In genomic region chr16:74666425-74667214, GRCh38 we compare ENCODE assay signal across 8 cellular contexts. TPM values are rescaled to one million over a fixed set of nuclear protein-coding genes. Genes with fewer than 3 reads are reported as not detected.
DNase-seq lines count a peak whose midpoint lies in the region; ATAC-seq lines count a peak whose summit lies in the region.

TSS of gene RFWD3 (minus strand) at chr16:74666877. CDS start at chr16:74661449, 5,428 bp downstream.

- H3K36me3 Mint-ChIP-seq in naive B cell, result peaks cover 0 to 13% of the 10 kb centered on the region in 2 donors
- H3K36me3 Mint-ChIP-seq in stimulated activated memory B cell treated with anti-CD40 and anti-IgM and Interleukin-4, amounts not matched to agents 10 μg/mL and 1 μg/mL and 100 μg/mL, for 72 hours, result peaks cover 24% of the 10 kb centered on the region

- ATAC-seq in GM21825 (IDR thresholded peaks at IDR 0.05; ENCODE audit: unreplicated experiment), result peak; percentile 99
- peak; percentile 99 for ATAC-seq in naive B cell (ENCODE audit: low read depth in 2 of 2)
- ATAC-seq in stimulated activated memory B cell treated with anti-CD40 and anti-IgM and Interleukin-4, amounts not matched to agents 10 μg/mL and 1 μg/mL and 100 μg/mL, for 72 hours, result peak; percentile 100

- peak within 1 kb of the TSS; percentile 82 to 97 (median 95) for H3K4me3 Mint-ChIP-seq in naive B cell
- peak within 1 kb of the TSS; percentile 89 for H3K4me3 Mint-ChIP-seq in stimulated activated memory B cell treated with anti-CD40 and anti-IgM and Interleukin-4, amounts not matched to agents 10 μg/mL and 1 μg/mL and 100 μg/mL, for 72 hours

- peak within 1 kb of the TSS; percentile 93 for H3K4me2 ChIP-seq in Karpas-422 (ENCODE audit: low read depth, low read length, poor library complexity, severe bottlenecking)

- peaks cover 33% of the 10 kb centered on the region; the same call in 1 of the 2 replicates for H3K36me3 ChIP-seq in Karpas-422 (ENCODE audit: insufficient read depth, low read length)

- peaks cover 20 to 40% (median 31%) of the 10 kb centered on the region in 3 donors for H3K4me1 Mint-ChIP-seq in naive B cell
- peaks cover 34% of the 10 kb centered on the region for H3K4me1 Mint-ChIP-seq in stimulated activated memory B cell treated with anti-CD40 and anti-IgM and Interleukin-4, amounts not matched to agents 10 μg/mL and 1 μg/mL and 100 μg/mL, for 72 hours

- peaks cover 50% of the 10 kb centered on the region for H3K79me2 ChIP-seq in Karpas-422 (ENCODE audit: low read length)

- H3K27ac Mint-ChIP-seq in naive B cell, result peak within 1 kb of the TSS; percentile 87 to 98 (median 94)
- peak within 1 kb of the TSS; percentile 92 for H3K27ac Mint-ChIP-seq in stimulated activated memory B cell treated with anti-CD40 and anti-IgM and Interleukin-4, amounts not matched to agents 10 μg/mL and 1 μg/mL and 100 μg/mL, for 72 hours

- H3K27me3 ChIP-seq in Karpas-422 (ENCODE audit: low read length), result no peaks in the 10 kb centered on the region

- H3K9me3 ChIP-seq in Karpas-422 (ENCODE audit: low read length), result no peaks in the 10 kb centered on the region; the same call in 1 of the 2 replicates

- peak within 1 kb of the TSS; percentile 69 for H3K27ac ChIP-seq in Karpas-422 (ENCODE audit: low read length)

- H3K4me3 ChIP-seq in Karpas-422 (ENCODE audit: low read length), result peak within 1 kb of the TSS; percentile 95

- no peaks in the 10 kb centered on the region for H3K27me3 Mint-ChIP-seq in naive B cell
- H3K27me3 Mint-ChIP-seq in stimulated activated memory B cell treated with anti-CD40 and anti-IgM and Interleukin-4, amounts not matched to agents 10 μg/mL and 1 μg/mL and 100 μg/mL, for 72 hours, result no peaks in the 10 kb centered on the region

- peak; percentile 88 for DNase-seq in DMS79 treated with DMSO at 0.1 percent for 48 hours (lab: John Stamatoyannopoulos, UW)
- peak; percentile 99 for DNase-seq in Karpas-422
- DNase-seq in RKO (ENCODE audit: low spot score), result peak; percentile 99
- peak; percentile 92 for DNase-seq in activated T-helper 1 cell treated with Interleukin-2 at 50 U/mL for 16 hours (ENCODE audit: low read depth)
- peak; percentile 98 for DNase-seq in fibroblast of gingiva (ENCODE audit: low read depth)
- DNase-seq in naive B cell, result peak; percentile 96

- peak within 1 kb of the TSS; percentile 94 for H3K9ac ChIP-seq in Karpas-422 (ENCODE audit: low read length)

- H4K20me1 ChIP-seq in Karpas-422 (ENCODE audit: insufficient read depth, low read depth, low read length), result peaks cover 19% of the 10 kb centered on the region; the same call in 1 of the 2 replicates

- H3K9me2 ChIP-seq in Karpas-422 (replicated peaks; ENCODE audit: insufficient read depth, low read length), result peaks cover 6% of the 10 kb centered on the region; the same call in 1 of the 2 replicates

- peaks cover 44% of the 10 kb centered on the region for H3K4me1 ChIP-seq in Karpas-422 (ENCODE audit: low read length)

- H2AFZ ChIP-seq in Karpas-422 (ENCODE audit: low read length), result peak within 1 kb of the TSS; percentile 84

- H3K9me3 Mint-ChIP-seq in naive B cell, result no peaks in the 10 kb centered on the region
- no peaks in the 10 kb centered on the region for H3K9me3 Mint-ChIP-seq in stimulated activated memory B cell treated with anti-CD40 and anti-IgM and Interleukin-4, amounts not matched to agents 10 μg/mL and 1 μg/mL and 100 μg/mL, for 72 hours

RNA-seq across cellular contexts. Expression of gene RFWD3, which starts in this region (rescaled TPM):
- 25.4 and 36.3 TPM in 2 replicates for total RNA-seq in Karpas-422 (2014; rRNA removed; shearing (Covaris generic); ENCODE audit: low replicate concordance)
- 10 to 100 TPM; 12.7 to 40.9 (median 23.7) TPM for polyA plus RNA-seq in naive B cell (ENCODE audit: low read depth in 6 of 6)

Comparison
In these comparisons a context has a peak if more than half of its experiments do, and no peak if none do; other contexts are left out.
1. Peak in every context shown above with its lines: DNase-seq, ATAC-seq, H3K4me3 ChIP-seq and H3K27ac ChIP-seq.